In genomic region chr2:63950414-63950813, GRCh38 we compare ENCODE assay signal across 17 cellular contexts.
DNase-seq lines count a peak whose midpoint lies in the region; ATAC-seq lines count a peak whose summit lies in the region.
"Had no signal": no experiment of that assay in that cellular context is flagged by ENCODE, and none has a peak within 500 bp of the region (broad histone marks: within the 10 kb centered on the region; RNA-seq: fewer than 3 reads in every experiment).

No MANE protein-coding gene starts in this region.

- DNase-seq in DMS53 (lab: John Stamatoyannopoulos, UW) (peak; percentile 44), DMS53 treated with DMSO at 0.1 percent for 48 hours (lab: John Stamatoyannopoulos, UW; ENCODE audit: unreplicated experiment) (no peak), DMS153 (lab: John Stamatoyannopoulos, UW) (peak; percentile 10), NCI-H69 (lab: John Stamatoyannopoulos, UW) (peak; percentile 1), dermis blood vessel endothelial cell (peak; percentile 24), activated gamma-delta T cell (lab: John Stamatoyannopoulos, UW) (no peak), NCI-H526 treated with DMSO at 0.1 percent for 48 hours (lab: John Stamatoyannopoulos, UW) (no peak)
- DNase-seq: 8988T; BE2C; CD4-positive, alpha-beta T cell; HFFc6; Kasumi-1; NCI-H1105 treated with DMSO at 0.1 percent for 48 hours; NCI-H1694 treated with DMSO at 0.1 percent for 48 hours; NCI-H524 treated with DMSO at 0.1 percent for 48 hours; PC-9 had no signal

- no peak for ATAC-seq in HG02623 (IDR thresholded peaks at IDR 0.05; ENCODE audit: unreplicated experiment)

Comparison
In these comparisons a context has a peak if more than half of its experiments do, and no peak if none do; other contexts are left out.
1. DNase-seq: peak in DMS53 (single experiment), DMS153 (single experiment), NCI-H69 (single experiment) and dermis blood vessel endothelial cell (single experiment); none in DMS53 treated with DMSO at 0.1 percent for 48 hours (single experiment), activated gamma-delta T cell (single experiment) and NCI-H526 treated with DMSO at 0.1 percent for 48 hours (single experiment).